ENCODE assay signal across 15 cellular contexts in the genomic region with DNA sequence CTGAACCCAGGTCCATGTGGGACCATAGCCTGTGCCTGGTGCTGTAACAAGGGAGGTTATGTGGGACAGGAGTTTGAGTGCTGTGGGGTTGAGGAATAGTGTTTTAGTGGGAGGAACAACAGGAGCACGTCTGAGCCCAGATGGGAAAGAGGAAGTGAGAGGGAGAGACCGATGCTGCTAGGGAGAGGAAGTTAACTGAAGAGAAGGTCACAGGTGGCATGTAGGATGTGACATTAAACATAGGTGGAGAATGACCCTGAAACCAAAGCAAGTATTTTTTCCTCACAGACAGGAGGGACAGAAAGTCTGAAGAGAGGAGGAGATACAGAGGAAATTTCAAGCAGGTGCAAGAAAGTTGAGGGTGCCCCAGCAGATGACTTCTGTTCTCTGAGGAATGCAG.
DNase-seq lines count a peak whose midpoint lies in the region; ATAC-seq, FAIRE-seq and TF ChIP-seq lines count a peak whose summit lies in the region.
"Had no signal": no experiment of that assay in that cellular context is flagged by ENCODE, and none has a peak within 500 bp of the region (broad histone marks: within the 10 kb centered on the region; RNA-seq: fewer than 3 reads in every experiment).

No MANE protein-coding gene starts in this region.

- peaks cover 37% of the 10 kb centered on the region for H3K4me1 ChIP-seq in OCI-LY7 (ENCODE audit: insufficient read depth, low read length, poor library complexity, severe bottlenecking)
- peaks cover 0 to 1% of the 10 kb centered on the region in 2 donors for H3K4me1 ChIP-seq in neuronal stem cell (ENCODE audit: control insufficient read depth in 2 of 2, insufficient read depth in 1 of 2, low read depth in 1 of 2, low read length in 2 of 2)
- H3K4me1 ChIP-seq in GM23248 (ENCODE audit: insufficient read depth) = no peaks in the 10 kb centered on the region
- H3K4me1 ChIP-seq: stomach, uterus had no signal

- no peak overlapping the region for H3K23ac ChIP-seq in neuronal stem cell (ENCODE audit: low read depth, low read length, poor library complexity)

- H3K14ac ChIP-seq in neuronal stem cell (ENCODE audit: low read length) = no peak overlapping the region

- peak overlapping the region; percentile 2; the same call in 1 of the 2 replicates for H2AFZ ChIP-seq in OCI-LY7 (ENCODE audit: low read length)
- no peak overlapping the region for H2AFZ ChIP-seq in neuronal stem cell (ENCODE audit: low read length)
- H2AFZ ChIP-seq in GM23248 = no peak overlapping the region

- no peak overlapping the region for H3K4ac ChIP-seq in neuronal stem cell (ENCODE audit: low read length)

- ATAC-seq in HG03175 (IDR thresholded peaks at IDR 0.05; ENCODE audit: unreplicated experiment) (peak; percentile 37), GM19452 (IDR thresholded peaks at IDR 0.05; ENCODE audit: unreplicated experiment) (no peak), GM21526 (IDR thresholded peaks at IDR 0.05; ENCODE audit: low FRiP score, unreplicated experiment) (no peak), HG02885 (IDR thresholded peaks at IDR 0.05; ENCODE audit: poor library complexity, unreplicated experiment) (no peak)
- ATAC-seq: activated T-helper 17 cell treated with anti-CD3 and anti-CD28 coated beads, Interleukin-2, amount 50 U/mL, for 72 hours had no signal

- no peak overlapping the region for H2AK5ac ChIP-seq in neuronal stem cell (ENCODE audit: low read depth, low read length)

- no peaks in the 10 kb centered on the region for H3K79me1 ChIP-seq in neuronal stem cell (ENCODE audit: low read depth, low read length)

- H4K8ac ChIP-seq in neuronal stem cell (ENCODE audit: low read depth, low read length) = peak overlapping the region; percentile 1

- H2BK5ac ChIP-seq in neuronal stem cell (ENCODE audit: low read length) = no peak overlapping the region

- no peaks in the 10 kb centered on the region for H3K79me2 ChIP-seq in OCI-LY7 (ENCODE audit: insufficient read depth, low read depth, low read length)
- H3K79me2 ChIP-seq in GM23248 (ENCODE audit: insufficient read depth) = no peaks in the 10 kb centered on the region

- no peak overlapping the region for H2BK15ac ChIP-seq in neuronal stem cell (ENCODE audit: low read length)

- FAIRE-seq in GM18507 (lab: Jason Lieb, UNC) = peak; percentile 76
- FAIRE-seq: endometrium had no signal

- H4K20me1 ChIP-seq in OCI-LY7 (ENCODE audit: insufficient read depth, low read length) (no peaks in the 10 kb centered on the region), GM23248 (ENCODE audit: insufficient read depth) (no peaks in the 10 kb centered on the region)

- H3K9ac ChIP-seq in neuronal stem cell (ENCODE audit: low read depth, low read length, poor library complexity) (no peak overlapping the region), GM23248 (no peak overlapping the region)

- H3K18ac ChIP-seq in neuronal stem cell (ENCODE audit: low read length) = no peak overlapping the region

- no peaks in the 10 kb centered on the region for H3K9me2 ChIP-seq in OCI-LY7 (ENCODE audit: insufficient read depth, low read length)
- H3K9me2 ChIP-seq in GM23248 (ENCODE audit: insufficient read depth) = no peaks in the 10 kb centered on the region

- peaks cover 18% of the 10 kb centered on the region for H3K9me3 ChIP-seq in OCI-LY7 (ENCODE audit: low read length)
- peaks cover 0 to 2% of the 10 kb centered on the region in 2 donors for H3K9me3 ChIP-seq in neuronal stem cell (replicated peaks in 1 of 2; ENCODE audit: control insufficient read depth in 2 of 2, insufficient read depth in 1 of 2, low read depth in 1 of 2, low read length in 2 of 2)
- H3K9me3 ChIP-seq in GM23248 (ENCODE audit: low read depth) = peaks cover 4% of the 10 kb centered on the region
- H3K9me3 ChIP-seq: uterus had no signal

- CTCF ChIA-PET in OCI-LY7 (lab: Charles Lee; ENCODE audit: unreplicated experiment) = no interaction called here

- H3F3A ChIP-seq in GM23248 (ENCODE audit: insufficient read depth) = no peaks in the 10 kb centered on the region

- H2BK12ac ChIP-seq in neuronal stem cell (ENCODE audit: low read length) = no peak overlapping the region

- H2BK120ac ChIP-seq in neuronal stem cell (ENCODE audit: low read depth, low read length) = no peak overlapping the region

- H3K36me3 ChIP-seq in OCI-LY7 (ENCODE audit: insufficient read depth, low read length) (no peaks in the 10 kb centered on the region), neuronal stem cell (replicated peaks in 1 of 2; ENCODE audit: control insufficient read depth in 2 of 2, insufficient read depth in 2 of 2, low read length in 2 of 2) (no peaks in the 10 kb centered on the region), GM23248 (ENCODE audit: low read depth) (no peaks in the 10 kb centered on the region)
- H3K36me3 ChIP-seq: stomach, uterus had no signal

- no TSS peak for BruUV-seq in OCI-LY7 (replicated peaks; lab: Mats Ljungman, UMichigan)

- H3K4me3 ChIP-seq in OCI-LY7 (ENCODE audit: low read depth, low read length, poor library complexity, severe bottlenecking) (peak overlapping the region; percentile 31), neuronal stem cell (ENCODE audit: low read length in 2 of 2) (no peak overlapping the region), GM23248 (no peak overlapping the region)
- H3K4me3 ChIP-seq: stomach, uterus had no signal

- DNase-seq in GM18507 (ENCODE audit: extremely low spot score, insufficient read length, low read depth) (no peak), OCI-LY7 (ENCODE audit: low spot score) (peak; percentile 68), neuronal stem cell (ENCODE audit: low spot score) (no peak), GM23248 (no peak)
- DNase-seq: central memory CD4-positive, alpha-beta T cell; H7; NCI-H1436; stomach; uterus had no signal

- TF ChIP-seq CTCF in OCI-LY7 (conservative IDR thresholded peaks at IDR 0.05; ENCODE audit: low read length) = no peak

- in situ Hi-C loops in GM23248 (cut with MboI) = loop anchor here (25.0 kb wide), 1 partner anchor 892 kb away; no protein-coding TSS in a partner anchor

- no CpG with 5 or more reads among the region's 2 CpGs for WGBS in neuronal stem cell (ENCODE audit: extremely low coverage in 2 of 2, insufficient read length in 2 of 2, insufficient replicate concordance in 1 of 2), 2 donors
- 49 to 63% methylated on average over 2 of the region's 2 CpGs for WGBS in GM23248 (ENCODE audit: low coverage in 1 of 2, low lambda C conversion rate in 2 of 2, missing lambda C conversion rate in 2 of 2), 2 experiments

- POLR2A ChIA-PET in OCI-LY7 (lab: Charles Lee) = no interaction called here

- intact Hi-C loops in OCI-LY7 (cut with micrococcal nuclease; ENCODE audit: unreplicated experiment) = no loop called here

- H3K27me3 ChIP-seq in neuronal stem cell (ENCODE audit: control insufficient read depth in 3 of 3, insufficient read depth in 3 of 3, low read depth in 1 of 3, low read length in 3 of 3) = no peaks in the 10 kb centered on the region
- peaks cover 26% of the 10 kb centered on the region; the same call in 1 of the 2 replicates for H3K27me3 ChIP-seq in GM23248 (replicated peaks; ENCODE audit: insufficient read depth)
- H3K27me3 ChIP-seq: stomach, uterus had no signal

- no peak overlapping the region for H4K91ac ChIP-seq in neuronal stem cell (ENCODE audit: low read depth, low read length, poor library complexity)

- peak overlapping the region; percentile 65 for H3K4me2 ChIP-seq in OCI-LY7 (ENCODE audit: low read length)
- no peak overlapping the region for H3K4me2 ChIP-seq in neuronal stem cell (ENCODE audit: insufficient read depth, low read length, poor library complexity, severe bottlenecking)
- no peak overlapping the region for H3K4me2 ChIP-seq in GM23248 (ENCODE audit: unreplicated experiment)

- H3K27ac ChIP-seq in OCI-LY7 (ENCODE audit: low read depth, low read length, poor library complexity, severe bottlenecking) (peak overlapping the region; percentile 62), neuronal stem cell (replicated peaks; ENCODE audit: low read length) (no peak overlapping the region), GM23248 (no peak overlapping the region)
- H3K27ac ChIP-seq: stomach, uterus had no signal
